33 cellular contexts compared by ENCODE assay signal in the genomic region with DNA sequence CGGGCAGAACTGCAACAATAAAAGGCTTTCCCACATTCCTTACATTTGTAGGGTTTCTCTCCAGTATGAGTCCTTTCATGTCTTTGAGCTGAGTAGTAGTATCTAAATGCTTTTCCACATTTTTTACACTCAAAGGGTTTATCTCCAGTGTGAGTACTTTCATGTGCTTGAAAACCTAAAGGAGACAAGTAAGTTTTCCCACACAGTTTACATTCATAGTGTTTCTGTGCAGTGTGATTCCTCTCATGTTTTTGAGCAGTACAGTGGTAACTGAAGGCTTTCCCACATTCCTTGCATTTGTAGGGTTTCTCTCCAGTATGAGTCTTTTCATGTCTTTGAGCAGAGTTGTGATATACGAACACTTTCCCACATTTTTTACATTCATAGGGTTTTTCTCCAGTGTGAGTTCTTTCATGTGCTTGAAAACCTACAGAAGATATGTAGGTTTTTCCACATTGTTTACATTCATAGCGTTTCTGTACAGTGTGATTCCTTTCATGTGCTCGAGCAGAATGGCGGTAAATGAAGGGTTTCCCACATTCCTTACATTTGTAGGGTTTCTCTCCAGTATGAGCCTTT.
"Had no signal": no experiment of that assay in that cellular context is flagged by ENCODE, and none has a peak within 500 bp of the region (broad histone marks: within the 10 kb centered on the region; RNA-seq: fewer than 3 reads in every experiment).

No MANE protein-coding gene starts in this region.

- ATAC-seq: activated CD4-positive, CD25-positive, alpha-beta regulatory T cell treated with anti-CD3 and anti-CD28 coated beads, Interleukin-2, amount 50 U/mL, for 24 hours; heart right ventricle; left lung; sciatic nerve; stimulated activated effector memory CD8-positive, alpha-beta T cell treated with anti-CD3 and anti-CD28 coated beads, Interleukin-12 subunit alpha, Interleukin-12 subunit beta, amount 100 ng/mL, for 72 hours had no signal

- H3K27me3 ChIP-seq: ascending aorta, brain microvascular endothelial cell, esophagus muscularis mucosa, heart right ventricle, left lung, ovary, vagina had no signal

- H3K36me3 ChIP-seq: brain microvascular endothelial cell, ovary had no signal

- H3K4me1 ChIP-seq: ascending aorta, esophagus muscularis mucosa, heart right ventricle, left lung, vagina had no signal

- DNase-seq: activated CD4-positive, alpha-beta T cell treated with anti-CD3 and anti-CD28 coated beads for 48 hours; activated CD4-positive, alpha-beta T cell treated with anti-CD3 and anti-CD28 coated beads, Interleukin-2, amount 50 U/mL, for 48 hours; activated CD8-positive, alpha-beta memory T cell treated with anti-CD3 and anti-CD28 coated beads for 24 hours; activated effector memory CD4-positive, alpha-beta T cell treated with anti-CD3 and anti-CD28 coated beads, Interleukin-2, amount 50 U/mL, for 16 hours; activated naive CD4-positive, alpha-beta T cell treated with anti-CD3 and anti-CD28 coated beads for 36 hours; activated naive CD8-positive, alpha-beta T cell treated with anti-CD3 and anti-CD28 coated beads for 36 hours; brain microvascular endothelial cell; caudate nucleus; endodermal cell; foreskin melanocyte; heart right ventricle; left lung; naive B cell; ovary; small intestine; stimulated activated CD4-positive, alpha-beta T cell treated with anti-CD3 and anti-CD28 coated beads, Interleukin-4, amount 100 ng/mL, for 24 hours; substantia nigra; T1000; WERI-Rb-1 had no signal

- H3K4me3 Mint-ChIP-seq: activated naive CD4-positive, alpha-beta T cell treated with anti-CD3 and anti-CD28 coated beads for 36 hours; activated naive CD8-positive, alpha-beta T cell treated with anti-CD3 and anti-CD28 coated beads for 36 hours; activated T-helper 1 cell treated with anti-CD3 and anti-CD28 coated beads, Interleukin-12 subunit alpha, Interleukin-12 subunit beta, Interleukin-2, Interleukin-4 antibody, amounts not matched to agents 30 ng/mL and 10 ng/mL and 1 ng/mL, durations not matched to agents 14 hours and 24 hours and 36 hours; dendritic cell treated with granulocyte-macrophage colony-stimulating factor and Interleukin-4, amounts not matched to agents 40 ng/mL and 50 ng/mL, for 4 days; endodermal cell; mesothelial cell of epicardium; naive B cell; stimulated activated effector memory CD8-positive, alpha-beta T cell treated with anti-CD3 and anti-CD28 coated beads, Interleukin-12 subunit alpha, Interleukin-12 subunit beta, amount 100 ng/mL, for 72 hours; stimulated activated naive CD8-positive, alpha-beta T cell treated with anti-CD3 and anti-CD28 coated beads, Interleukin-15, Interleukin-2, amounts not matched to agents 100 ng/mL and 50 ng/mL, for 24 hours; T-helper 1 cell treated with Interleukin-12 subunit alpha and Interleukin-12 subunit beta and Interleukin-4 antibody, amounts not matched to agents 30 μg/mL and 1 μg/mL, for 36 hours; type B pancreatic cell had no signal

- H3K4me1 Mint-ChIP-seq: activated naive CD8-positive, alpha-beta T cell treated with anti-CD3 and anti-CD28 coated beads for 36 hours; endodermal cell; mesothelial cell of epicardium; naive B cell; stimulated activated effector memory CD8-positive, alpha-beta T cell treated with anti-CD3 and anti-CD28 coated beads, Interleukin-12 subunit alpha, Interleukin-12 subunit beta, amount 100 ng/mL, for 72 hours had no signal

- H3K4me3 ChIP-seq: ascending aorta, esophagus muscularis mucosa, heart right ventricle, left lung, lung, ovary, vagina had no signal

- H3K27ac Mint-ChIP-seq: activated naive CD4-positive, alpha-beta T cell treated with anti-CD3 and anti-CD28 coated beads for 36 hours; activated naive CD8-positive, alpha-beta T cell treated with anti-CD3 and anti-CD28 coated beads for 36 hours; activated T-helper 1 cell treated with anti-CD3 and anti-CD28 coated beads, Interleukin-12 subunit alpha, Interleukin-12 subunit beta, Interleukin-2, Interleukin-4 antibody, amounts not matched to agents 30 ng/mL and 10 ng/mL and 1 ng/mL, durations not matched to agents 14 hours and 24 hours and 36 hours; dendritic cell treated with granulocyte-macrophage colony-stimulating factor and Interleukin-4, amounts not matched to agents 40 ng/mL and 50 ng/mL, for 4 days; endodermal cell; mesothelial cell of epicardium; progenitor cell of endocrine pancreas; stimulated activated effector memory CD8-positive, alpha-beta T cell treated with anti-CD3 and anti-CD28 coated beads, Interleukin-12 subunit alpha, Interleukin-12 subunit beta, amount 100 ng/mL, for 72 hours; stimulated activated naive CD8-positive, alpha-beta T cell treated with anti-CD3 and anti-CD28 coated beads, Interleukin-15, Interleukin-2, amounts not matched to agents 100 ng/mL and 50 ng/mL, for 24 hours; T-helper 1 cell treated with Interleukin-12 subunit alpha and Interleukin-12 subunit beta and Interleukin-4 antibody, amounts not matched to agents 30 μg/mL and 1 μg/mL, for 36 hours; type B pancreatic cell had no signal

- H3K27me3 Mint-ChIP-seq: activated naive CD8-positive, alpha-beta T cell treated with anti-CD3 and anti-CD28 coated beads for 36 hours; dendritic cell treated with granulocyte-macrophage colony-stimulating factor and Interleukin-4, amounts not matched to agents 40 ng/mL and 50 ng/mL, for 4 days; naive B cell; progenitor cell of endocrine pancreas; stimulated activated naive CD8-positive, alpha-beta T cell treated with anti-CD3 and anti-CD28 coated beads, Interleukin-15, Interleukin-2, amounts not matched to agents 100 ng/mL and 50 ng/mL, for 24 hours; type B pancreatic cell had no signal

- H3K27ac ChIP-seq: ascending aorta, brain microvascular endothelial cell, esophagus muscularis mucosa, heart right ventricle, left lung, ovary, vagina, WERI-Rb-1 had no signal

- FAIRE-seq: small intestine had no signal
